Comparison of ENCODE assay signal across 21 cellular contexts in genomic region chr7:17027143-17027802, GRCh38.
DNase-seq lines count a peak whose midpoint lies in the region; ATAC-seq and TF ChIP-seq lines count a peak whose summit lies in the region.
"Had no signal": no experiment of that assay in that cellular context is flagged by ENCODE, and none has a peak within 500 bp of the region (broad histone marks: within the 10 kb centered on the region; RNA-seq: fewer than 3 reads in every experiment).

No MANE protein-coding gene starts in this region.

- H3K4me3 Mint-ChIP-seq in MCF 10A (ENCODE audit: unreplicated experiment): no peak overlapping the region
- no peak overlapping the region for H3K4me3 Mint-ChIP-seq in activated naive CD8-positive, alpha-beta T cell treated with anti-CD3 and anti-CD28 coated beads for 36 hours
- H3K4me3 Mint-ChIP-seq: activated CD4-positive, alpha-beta T cell treated with anti-CD3 and anti-CD28 coated beads, Interleukin-2, amount 10 ng/mL, durations not matched to agents 7 days and 5 days; CD4-positive, alpha-beta T cell; GM23338; nephron; T-cell had no signal

- CTCF ChIA-PET in MCF 10A (lab: Yijun Ruan, JAX): no interaction called here

- no TSS peak for BruUV-seq in MCF 10A (replicated peaks; lab: Mats Ljungman, UMichigan)

- intact Hi-C loops in MCF 10A (cut with micrococcal nuclease) (no loop called here), upper lobe of right lung (cut with DNase I) (no loop called here)

- no peaks in the 10 kb centered on the region for H3K9me3 ChIP-seq in upper lobe of right lung
- H3K9me3 ChIP-seq: prostate gland, thoracic aorta had no signal

- no peaks in the 10 kb centered on the region for H3K9me3 Mint-ChIP-seq in MCF 10A (ENCODE audit: unreplicated experiment)
- no peaks in the 10 kb centered on the region for H3K9me3 Mint-ChIP-seq in activated naive CD8-positive, alpha-beta T cell treated with anti-CD3 and anti-CD28 coated beads for 36 hours
- H3K9me3 Mint-ChIP-seq: CD4-positive, alpha-beta T cell; GM23338; T-cell had no signal

- H3K27me3 Mint-ChIP-seq in MCF 10A (ENCODE audit: insufficient read depth, unreplicated experiment): no peaks in the 10 kb centered on the region
- no peaks in the 10 kb centered on the region for H3K27me3 Mint-ChIP-seq in activated naive CD8-positive, alpha-beta T cell treated with anti-CD3 and anti-CD28 coated beads for 36 hours
- H3K27me3 Mint-ChIP-seq: CD4-positive, alpha-beta T cell; T-cell had no signal

- H3K4me1 ChIP-seq in upper lobe of right lung: peaks cover 4% of the 10 kb centered on the region
- H3K4me1 ChIP-seq: prostate gland had no signal

- ATAC-seq in upper lobe of right lung: peak; percentile 38
- no peak for ATAC-seq in stimulated activated naive CD8-positive, alpha-beta T cell treated with anti-CD3 and anti-CD28 coated beads, Interleukin-15, Interleukin-2, amounts not matched to agents 100 U/mL and 50 U/mL, for 24 hours
- ATAC-seq: GM23338, T-cell had no signal

- DNase-seq in NOMO-1 (lab: John Stamatoyannopoulos, UW; ENCODE audit: unreplicated experiment in 2 of 2) (peak; percentile 27 to 53), NOMO-1 treated with dmso at 0.1 percent for 144 hours (lab: John Stamatoyannopoulos, UW; ENCODE audit: unreplicated experiment) (no peak), MCF 10A (ENCODE audit: unreplicated experiment) (peak; percentile 41), inferior parietal cortex (ENCODE audit: extremely low spot score) (peak; percentile 45), upper lobe of right lung (no peak), ACHN (no peak)
- DNase-seq in stimulated activated naive CD8-positive, alpha-beta T cell treated with anti-CD3 and anti-CD28 coated beads, Interleukin-15, Interleukin-2, amounts not matched to agents 100 U/mL and 50 U/mL, for 24 hours: no peak
- DNase-seq in activated naive CD8-positive, alpha-beta T cell treated with anti-CD3 and anti-CD28 coated beads for 36 hours: no peak
- DNase-seq: 8988T; activated CD4-positive, alpha-beta T cell treated with anti-CD3 and anti-CD28 coated beads, Interleukin-2, amount 10 ng/mL, durations not matched to agents 7 days and 5 days; activated naive CD4-positive, alpha-beta T cell; CD4-positive, alpha-beta T cell; DMS79 treated with DMSO at 0.1 percent for 48 hours; mesenchymal stem cell; NCI-H2029; NCI-H446 treated with DMSO at 0.1 percent for 48 hours; T-cell had no signal

- H3K4me3 ChIP-seq in upper lobe of right lung: no peak overlapping the region
- H3K4me3 ChIP-seq: GM23338, prostate gland, thoracic aorta had no signal

- in situ Hi-C loops in ACHN (cut with HindIII; ENCODE audit: low pct_ligation_motif_present, low pct_unique_long_range_greater_than_20kb, low sequenced_read_pairs): no loop called here

- H3K36me3 ChIP-seq in upper lobe of right lung: no peaks in the 10 kb centered on the region
- H3K36me3 ChIP-seq: prostate gland, thoracic aorta had no signal

- TF ChIP-seq CTCF in MCF 10A (IDR thresholded peaks at IDR 0.05; ENCODE audit: unreplicated experiment): no peak
- TF ChIP-seq CTCF in upper lobe of right lung (IDR thresholded peaks at IDR 0.05): no peak

- H3K36me3 Mint-ChIP-seq in MCF 10A (ENCODE audit: insufficient read depth, unreplicated experiment): no peaks in the 10 kb centered on the region
- no peaks in the 10 kb centered on the region for H3K36me3 Mint-ChIP-seq in activated naive CD8-positive, alpha-beta T cell treated with anti-CD3 and anti-CD28 coated beads for 36 hours
- H3K36me3 Mint-ChIP-seq: T-cell had no signal

- no peaks in the 10 kb centered on the region for H3K27me3 ChIP-seq in upper lobe of right lung

- H3K27ac Mint-ChIP-seq in MCF 10A (ENCODE audit: low read depth, unreplicated experiment): peak overlapping the region; percentile 11
- H3K27ac Mint-ChIP-seq in activated naive CD8-positive, alpha-beta T cell treated with anti-CD3 and anti-CD28 coated beads for 36 hours: no peak overlapping the region
- H3K27ac Mint-ChIP-seq: activated CD4-positive, alpha-beta T cell treated with anti-CD3 and anti-CD28 coated beads, Interleukin-2, amount 10 ng/mL, durations not matched to agents 7 days and 5 days; CD4-positive, alpha-beta T cell; GM23338; nephron; T-cell had no signal

- no peak overlapping the region for H3K27ac ChIP-seq in upper lobe of right lung
- H3K27ac ChIP-seq: prostate gland, thoracic aorta had no signal

- peaks cover 12% of the 10 kb centered on the region for H3K4me1 Mint-ChIP-seq in MCF 10A (ENCODE audit: insufficient read depth, unreplicated experiment)
- peaks cover 7% of the 10 kb centered on the region for H3K4me1 Mint-ChIP-seq in activated naive CD8-positive, alpha-beta T cell treated with anti-CD3 and anti-CD28 coated beads for 36 hours
- H3K4me1 Mint-ChIP-seq: nephron had no signal

- POLR2A ChIA-PET in MCF 10A (lab: Yijun Ruan, JAX): interaction anchor here (0.7 to 1.4 kb wide), 3 partner anchors 38 to 272 kb away, joined by 4 to 5 read pairs (median 4); no protein-coding TSS in a partner anchor

Comparison
In these comparisons a context has a peak if more than half of its experiments do, and no peak if none do; other contexts are left out.
1. DNase-seq: peak in NOMO-1 (2 of 2), MCF 10A (single experiment) and inferior parietal cortex (single experiment); none in NOMO-1 treated with dmso at 0.1 percent for 144 hours (single experiment), upper lobe of right lung (single experiment), stimulated activated naive CD8-positive, alpha-beta T cell treated with anti-CD3 and anti-CD28 coated beads, Interleukin-15, Interleukin-2, amounts not matched to agents 100 U/mL and 50 U/mL, for 24 hours (single experiment), activated naive CD8-positive, alpha-beta T cell treated with anti-CD3 and anti-CD28 coated beads for 36 hours (single experiment) and ACHN (single experiment).